8 cellular contexts compared by ENCODE assay signal in the genomic region with DNA sequence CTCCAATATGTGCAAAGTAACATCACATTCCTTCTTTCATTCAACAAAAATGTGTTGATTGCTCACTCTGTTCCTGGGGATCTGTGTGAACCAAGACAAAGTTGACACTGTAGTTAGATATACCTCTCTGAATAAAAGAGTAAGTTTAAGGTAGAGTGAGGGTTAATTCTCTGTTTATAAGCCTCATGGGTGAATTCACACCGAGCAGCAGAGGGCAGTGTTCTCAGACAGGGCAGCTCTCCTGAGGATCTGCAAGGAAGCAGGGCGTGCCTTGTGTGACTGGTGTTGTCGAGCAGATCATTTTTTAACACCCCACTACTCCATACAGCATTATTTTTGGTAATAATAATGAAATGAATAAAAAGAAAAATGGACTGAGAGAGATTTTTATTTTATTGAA. TPM values are rescaled to one million over a fixed set of nuclear protein-coding genes. Genes with fewer than 3 reads are reported as not detected.
A peak's percentile ranks its signal among the peaks of the same experiment; 100 is the strongest.
DNase-seq lines count a peak whose midpoint lies in the region; ATAC-seq, FAIRE-seq and TF ChIP-seq lines count a peak whose summit lies in the region.

No MANE protein-coding gene starts in this region.

- no peaks in the 10 kb centered on the region for H3K27me3 ChIP-seq in Karpas-422 (ENCODE audit: low read length)
- peaks cover 7 to 16% of the 10 kb centered on the region in 2 experiments for H3K27me3 ChIP-seq in endothelial cell of umbilical vein (ENCODE audit: control insufficient read depth in 2 of 2, insufficient read depth in 2 of 2, low read length in 2 of 2)
- peaks cover 0 to 4% (median 0%) of the 10 kb centered on the region in 3 donors for H3K27me3 ChIP-seq in psoas muscle (ENCODE audit: insufficient read depth in 3 of 3, low read length in 2 of 3)

- POLR2A ChIA-PET in endothelial cell of umbilical vein (lab: Charles Lee) = no interaction called here

- FAIRE-seq in endothelial cell of umbilical vein (lab: Jason Lieb, UNC) = no peak

- in situ Hi-C loops in GM13976 (cut with MboI; ENCODE audit: low sequenced_read_pairs, unreplicated experiment) = no loop called here

- H3K4me3 ChIP-seq in Karpas-422 (ENCODE audit: low read length) (no peak overlapping the region), endothelial cell of umbilical vein (replicated peaks in 1 of 3; ENCODE audit: insufficient read depth in 1 of 3, low read depth in 1 of 3, low read length in 3 of 3) (no peak overlapping the region), psoas muscle (no peak overlapping the region)

- no peak overlapping the region for H3K4me2 ChIP-seq in Karpas-422 (ENCODE audit: low read depth, low read length, poor library complexity, severe bottlenecking)
- no peak overlapping the region for H3K4me2 ChIP-seq in endothelial cell of umbilical vein (ENCODE audit: insufficient read depth, low read length)

- H3K4me1 ChIP-seq in Karpas-422 (ENCODE audit: low read length) (no peaks in the 10 kb centered on the region), endothelial cell of umbilical vein (ENCODE audit: control insufficient read depth, extremely low read depth, insufficient read depth, low read length) (no peaks in the 10 kb centered on the region), psoas muscle (no peaks in the 10 kb centered on the region)

- DNase-seq in A172 (ENCODE audit: low spot score) (peak; percentile 64), GM13976 (ENCODE audit: low spot score) (peak; percentile 48), Karpas-422 (peak; percentile 87), SKM-1 treated with dmso at 0.1 percent for 144 hours (lab: John Stamatoyannopoulos, UW; ENCODE audit: unreplicated experiment) (peak; percentile 67), endothelial cell of umbilical vein (ENCODE audit: low read depth, low spot score) (peak; percentile 21), psoas muscle (peak; percentile 36 to 76), NCI-H510A (lab: John Stamatoyannopoulos, UW) (no peak)

- no peaks in the 10 kb centered on the region for H3K9me3 ChIP-seq in Karpas-422 (ENCODE audit: low read length)
- no peaks in the 10 kb centered on the region for H3K9me3 ChIP-seq in endothelial cell of umbilical vein (replicated peaks; ENCODE audit: control insufficient read depth, insufficient read depth, low read length)
- H3K9me3 ChIP-seq in psoas muscle = no peaks in the 10 kb centered on the region

- dilution Hi-C loops in endothelial cell of umbilical vein (cut with MboI; ENCODE audit: extremely low pct_ligation_motif_present, low sequenced_read_pairs) = no loop called here

- no peak overlapping the region for H3K9ac ChIP-seq in Karpas-422 (ENCODE audit: low read length)
- no peak overlapping the region for H3K9ac ChIP-seq in endothelial cell of umbilical vein (replicated peaks; ENCODE audit: extremely low read depth, insufficient read depth, low read length)

- TF ChIP-seq POLR2A in endothelial cell of umbilical vein (IDR thresholded peaks at IDR 0.05; ENCODE audit: low read depth, low read length) = no peak

- H3K36me3 ChIP-seq in Karpas-422 (ENCODE audit: insufficient read depth, low read length) (no peaks in the 10 kb centered on the region), endothelial cell of umbilical vein (ENCODE audit: control insufficient read depth in 2 of 2, extremely low read depth in 1 of 2, insufficient read depth in 2 of 2, low read length in 2 of 2) (no peaks in the 10 kb centered on the region), psoas muscle (ENCODE audit: insufficient read depth in 1 of 2, low read depth in 1 of 2) (no peaks in the 10 kb centered on the region)

- H3K9me1 ChIP-seq in endothelial cell of umbilical vein (replicated peaks; ENCODE audit: control insufficient read depth, extremely low read depth, insufficient read depth, low read length) = no peaks in the 10 kb centered on the region

- WGBS in psoas muscle, 3 donors = 5 to 15% (median 8%) methylated on average over 3 of the region's 3 CpGs

- TF ChIP-seq CTCF in GM13976 (IDR thresholded peaks at IDR 0.05; ENCODE audit: borderline replicate concordance, control extremely low read depth, extremely low read depth, insufficient read depth, missing control alignments) = peak; percentile 58
- peak; percentile 37 to 47 for TF ChIP-seq CTCF in endothelial cell of umbilical vein (IDR thresholded peaks at IDR 0.05; ENCODE audit: extremely low read depth in 1 of 2, insufficient read depth in 1 of 2, low read depth in 1 of 2, low read length in 2 of 2)
- peak; percentile 71 for TF ChIP-seq CTCF in psoas muscle (IDR thresholded peaks at IDR 0.05)

- no TSS peak for BruUV-seq in endothelial cell of umbilical vein (replicated peaks; lab: Mats Ljungman, UMichigan)

- intact Hi-C loops in endothelial cell of umbilical vein (cut with micrococcal nuclease) (loop anchor here (1.0 to 5.0 kb wide), 3 partner anchors 58 to 342 kb away; no protein-coding TSS in a partner anchor), psoas muscle (cut with DNase I) (loop anchor here in 1 of 2 donors (2.0 kb wide), 1 partner anchor 66 kb away; no protein-coding TSS in a partner anchor)

- no peak overlapping the region for H2AFZ ChIP-seq in Karpas-422 (ENCODE audit: low read length)
- H2AFZ ChIP-seq in endothelial cell of umbilical vein (ENCODE audit: low read depth, low read length) = no peak overlapping the region

- CTCF ChIA-PET in endothelial cell of umbilical vein (lab: Charles Lee) = interaction anchor here (1.0 to 2.0 kb wide), 4 partner anchors 8 to 342 kb away, joined by 3 to 6 read pairs (median 4); no protein-coding TSS in a partner anchor

- H3K27ac ChIP-seq in Karpas-422 (ENCODE audit: low read length) (no peak overlapping the region), endothelial cell of umbilical vein (ENCODE audit: insufficient read depth, low read depth, low read length) (no peak overlapping the region), psoas muscle (no peak overlapping the region)

- no peaks in the 10 kb centered on the region for H3K79me2 ChIP-seq in Karpas-422 (ENCODE audit: low read length)
- H3K79me2 ChIP-seq in endothelial cell of umbilical vein (ENCODE audit: control insufficient read depth, insufficient read depth, low read length) = no peaks in the 10 kb centered on the region

- ATAC-seq in psoas muscle (peak; percentile 83 to 98 (median 90)), HG03097 (IDR thresholded peaks at IDR 0.05; ENCODE audit: low FRiP score, unreplicated experiment) (no peak)

- H4K20me1 ChIP-seq in Karpas-422 (ENCODE audit: insufficient read depth, low read depth, low read length) = no peaks in the 10 kb centered on the region
- no peaks in the 10 kb centered on the region for H4K20me1 ChIP-seq in endothelial cell of umbilical vein (replicated peaks; ENCODE audit: control insufficient read depth, extremely low read depth, insufficient read depth, low read length)

- no peaks in the 10 kb centered on the region for H3K9me2 ChIP-seq in Karpas-422 (replicated peaks; ENCODE audit: insufficient read depth, low read length)

TF ChIP-seq in endothelial cell of umbilical vein, 7 proteins besides CTCF, POLR2A, EP300 and RAD21:
- no peak for TF ChIP-seq MAX (IDR thresholded peaks at IDR 0.05; ENCODE audit: insufficient read depth, insufficient read length)
TF ChIP-seq in endothelial cell of umbilical vein: peak in this region for 0.

RNA-seq across cellular contexts. Expression of gene PAQR9, which starts 34.4 kb away (rescaled TPM):
- 0.07 TPM in 1 of 2 replicates, not detected in the other for total RNA-seq in A172 (2014; rRNA removed; shearing (Covaris generic))
- not detected in 2 replicates for total RNA-seq in Karpas-422 (2014; rRNA removed; shearing (Covaris generic); ENCODE audit: low replicate concordance)
- total RNA-seq in endothelial cell of umbilical vein = not detected in 2 replicates
- polyA plus RNA-seq in endothelial cell of umbilical vein = not detected in 2 replicates
- not detected in 2 replicates for polyA plus RNA-seq in endothelial cell of umbilical vein (2011; cell fraction: cytosol; rRNA removed)
- polyA plus RNA-seq in endothelial cell of umbilical vein (2011; cell fraction: nucleus; rRNA removed) = not detected in 2 replicates
- not detected in 2 replicates for polyA plus RNA-seq in endothelial cell of umbilical vein (2012)
- polyA minus RNA-seq in endothelial cell of umbilical vein = not detected in 2 replicates
- polyA minus RNA-seq in endothelial cell of umbilical vein (2011; cell fraction: cytosol; rRNA and poly(A)+ RNA removed) = not detected
- polyA minus RNA-seq in endothelial cell of umbilical vein (2011; cell fraction: nucleus; rRNA and poly(A)+ RNA removed) = not detected in 2 replicates
- 1 to 10 TPM in 3 of 4 donors, under 1 TPM in 1; 0.53 to 2.6 (median 2.3) TPM for total RNA-seq in psoas muscle
- 1 to 10 TPM in 2 of 3 donors, under 1 TPM in 1; 1.00 to 5.8 (median 1.4) TPM for polyA plus RNA-seq in psoas muscle

RNA-seq across cellular contexts. Expression of gene PCOLCE2, which starts 40.2 kb away (rescaled TPM):
- total RNA-seq in A172 (2014; rRNA removed; shearing (Covaris generic)) = 6.7 and 22.9 TPM in 2 replicates
- not detected in 2 replicates for total RNA-seq in Karpas-422 (2014; rRNA removed; shearing (Covaris generic); ENCODE audit: low replicate concordance)
- not detected in 2 replicates for total RNA-seq in endothelial cell of umbilical vein
- polyA plus RNA-seq in endothelial cell of umbilical vein = not detected in 2 replicates
- polyA plus RNA-seq in endothelial cell of umbilical vein (2011; cell fraction: cytosol; rRNA removed) = 0.06 TPM in 1 of 2 replicates, not detected in the other
- not detected in 2 replicates for polyA plus RNA-seq in endothelial cell of umbilical vein (2011; cell fraction: nucleus; rRNA removed)
- 0.37 TPM in 1 of 2 replicates, not detected in the other for polyA plus RNA-seq in endothelial cell of umbilical vein (2012)
- not detected in 2 replicates for polyA minus RNA-seq in endothelial cell of umbilical vein
- polyA minus RNA-seq in endothelial cell of umbilical vein (2011; cell fraction: cytosol; rRNA and poly(A)+ RNA removed) = 17.6 TPM
- polyA minus RNA-seq in endothelial cell of umbilical vein (2011; cell fraction: nucleus; rRNA and poly(A)+ RNA removed) = not detected in 2 replicates
- total RNA-seq in psoas muscle = 1 to 10 TPM; 1.5 to 8.9 (median 4.0) TPM
- polyA plus RNA-seq in psoas muscle = 1 to 10 TPM; 1.4 to 5.1 (median 3.6) TPM
